9 cellular contexts compared by ENCODE assay signal in the genomic region with DNA sequence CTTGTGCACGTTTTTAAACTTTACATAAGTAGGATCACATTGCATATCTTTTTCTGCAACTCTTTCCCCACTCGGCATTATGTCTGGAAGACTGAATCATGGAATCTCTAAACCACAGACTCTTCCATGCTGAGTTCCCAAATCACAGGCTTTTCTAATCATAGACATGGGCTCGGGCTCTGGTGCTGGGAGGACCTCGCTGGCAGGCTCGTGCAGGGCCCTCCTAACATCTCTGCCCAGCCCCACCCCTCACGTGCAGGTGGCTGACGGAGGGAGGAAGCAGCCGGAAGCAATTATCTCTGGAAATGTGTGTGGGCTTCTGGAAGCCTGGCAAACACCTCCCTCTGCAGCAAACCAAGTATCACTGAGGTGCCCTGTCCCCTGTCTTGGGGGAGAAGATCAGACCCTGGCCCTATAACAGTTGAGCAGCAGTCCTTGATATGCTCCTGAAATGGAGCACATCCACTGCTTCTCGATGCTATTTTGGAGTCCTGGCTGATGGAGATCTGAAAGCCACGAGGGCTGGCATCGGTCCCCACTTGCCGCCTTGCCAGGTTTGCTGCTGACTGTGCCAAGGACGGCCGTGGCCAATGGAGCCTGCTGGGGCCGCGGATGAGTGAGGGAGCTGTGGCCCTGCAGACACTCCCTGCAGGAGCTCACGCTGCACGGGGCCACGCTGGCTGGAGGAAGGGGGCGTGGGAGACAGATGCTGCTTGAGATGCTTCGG. TPM values are rescaled to one million over a fixed set of nuclear protein-coding genes. Genes with fewer than 3 reads are reported as not detected.
DNase-seq lines count a peak whose midpoint lies in the region.
"Had no signal": no experiment of that assay in that cellular context is flagged by ENCODE, and none has a peak within 500 bp of the region (broad histone marks: within the 10 kb centered on the region; RNA-seq: fewer than 3 reads in every experiment).

No MANE protein-coding gene starts in this region.

- DNase-seq in NCI-H1436 (lab: John Stamatoyannopoulos, UW), result peak; percentile 51
- DNase-seq in NCI-H1436 treated with DMSO at 0.1 percent for 48 hours (lab: John Stamatoyannopoulos, UW), result no peak
- peak; percentile 86 for DNase-seq in NCI-H69 (lab: John Stamatoyannopoulos, UW)
- peak in 41 of 42 donors; percentile 54 to 92 (median 76) for DNase-seq in head of caudate nucleus
- peak; percentile 75 for DNase-seq in superior temporal gyrus (ENCODE audit: extremely low spot score)
- DNase-seq in trophoblast cell, result no peak
- DNase-seq in GDM1 (lab: John Stamatoyannopoulos, UW), result no peak
- no peak for DNase-seq in LoVo (ENCODE audit: low spot score)
- DNase-seq: stimulated activated CD4-positive, alpha-beta T cell treated with anti-CD3 and anti-CD28 coated beads, Interleukin-2, amount 100 ng/mL, for 48 hours had no signal

- H3K4ac ChIP-seq in trophoblast cell (ENCODE audit: low read depth, low read length), result no peak overlapping the region

- peaks cover 7% of the 10 kb centered on the region for H3K9me3 ChIP-seq in trophoblast cell (ENCODE audit: insufficient read depth, low read depth, low read length)

- no peak overlapping the region for H4K12ac ChIP-seq in trophoblast cell (ENCODE audit: low read depth, low read length)

- no peaks in the 10 kb centered on the region for H3K79me2 ChIP-seq in trophoblast cell (ENCODE audit: control insufficient read depth, insufficient read depth, low read length, poor library complexity)

- H3K14ac ChIP-seq in trophoblast cell (ENCODE audit: low read length), result no peak overlapping the region

- no peak overlapping the region for H3K4me2 ChIP-seq in trophoblast cell (ENCODE audit: low read length)

- H3K4me3 ChIP-seq in trophoblast cell (ENCODE audit: low read depth, low read length), result no peak overlapping the region

- H4K91ac ChIP-seq in trophoblast cell (ENCODE audit: low read depth, low read length), result no peak overlapping the region

- no peak overlapping the region for H2AFZ ChIP-seq in trophoblast cell (ENCODE audit: insufficient read depth, low read length, poor library complexity)

- H4K8ac ChIP-seq in trophoblast cell (ENCODE audit: low read depth, low read length), result no peak overlapping the region

- H3K18ac ChIP-seq in trophoblast cell (ENCODE audit: low read length), result no peak overlapping the region

- H3K27me3 ChIP-seq in trophoblast cell (ENCODE audit: insufficient read depth, low read length), result peaks cover 28% of the 10 kb centered on the region

- no peak overlapping the region for H3K23ac ChIP-seq in trophoblast cell (ENCODE audit: low read length)

- no peaks in the 10 kb centered on the region for H3K4me1 ChIP-seq in trophoblast cell (ENCODE audit: control insufficient read depth in 1 of 2, insufficient read depth in 2 of 2, low read length in 2 of 2)

- H2BK120ac ChIP-seq in trophoblast cell (ENCODE audit: insufficient read depth, low read length, poor library complexity), result no peak overlapping the region

- no peak overlapping the region for H3K27ac ChIP-seq in trophoblast cell (ENCODE audit: low read depth, low read length)

- H3K36me3 ChIP-seq in trophoblast cell (ENCODE audit: control insufficient read depth in 1 of 2, insufficient read depth in 2 of 2, low read length in 2 of 2), result no peaks in the 10 kb centered on the region

- H3K79me1 ChIP-seq in trophoblast cell (ENCODE audit: low read length), result no peaks in the 10 kb centered on the region

- no CpG with 5 or more reads among the region's 21 CpGs for WGBS in trophoblast cell (ENCODE audit: extremely low coverage, insufficient coverage, insufficient read length)

- H2BK5ac ChIP-seq in trophoblast cell (ENCODE audit: low read depth, low read length, poor library complexity), result no peak overlapping the region

- H2AK5ac ChIP-seq in trophoblast cell (ENCODE audit: low read length), result no peak overlapping the region

- H2BK12ac ChIP-seq in trophoblast cell (ENCODE audit: low read length), result no peak overlapping the region

- intact Hi-C loops in head of caudate nucleus (cut with DNase I), result no loop called here

- H3K9ac ChIP-seq in trophoblast cell (ENCODE audit: low read length), result no peak overlapping the region

RNA-seq across cellular contexts. Expression of gene IQSEC1, which starts 4.4 kb away (rescaled TPM):
- polyA plus RNA-seq in trophoblast cell (2013), result 28.1 and 28.5 TPM in 2 replicates

Comparison
In these comparisons a context has a peak if more than half of its experiments do, and no peak if none do; other contexts are left out.
1. DNase-seq: peak in NCI-H1436 (single experiment), NCI-H69 (single experiment), head of caudate nucleus (41 of 42) and superior temporal gyrus (single experiment); none in NCI-H1436 treated with DMSO at 0.1 percent for 48 hours (single experiment), trophoblast cell (0 of 2), GDM1 (single experiment) and LoVo (single experiment).